8 cellular contexts compared by ENCODE assay signal in the genomic region with DNA sequence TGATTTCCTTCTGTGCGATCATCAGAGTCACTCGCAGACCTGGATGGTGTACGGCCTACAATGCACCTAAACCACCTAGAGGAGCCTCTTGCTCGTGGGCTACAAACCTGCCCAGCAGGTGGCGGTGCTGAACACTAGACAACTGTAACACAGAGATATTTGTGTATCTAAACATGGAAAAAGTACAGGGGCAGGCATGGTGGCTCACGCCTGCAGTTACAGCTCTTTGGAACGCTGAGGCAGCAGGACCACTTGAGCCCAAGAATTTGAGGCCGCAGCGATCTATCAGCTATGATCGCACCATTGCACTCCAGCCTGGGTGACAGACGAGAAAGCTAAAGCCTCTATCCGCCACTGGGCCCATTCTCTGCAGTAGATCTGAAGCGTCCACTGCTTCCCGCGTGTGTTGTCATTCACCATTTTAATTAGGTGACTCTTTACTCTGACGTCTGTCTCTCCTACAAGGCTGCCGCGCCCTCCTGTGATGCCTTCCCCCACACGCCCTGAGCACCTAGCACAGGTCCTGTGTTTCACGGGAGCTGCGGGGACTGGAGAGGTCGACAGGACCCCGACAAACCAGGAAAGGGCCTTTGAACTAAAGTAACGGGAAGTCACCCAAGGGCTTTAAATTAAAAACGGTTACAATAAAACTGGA. TPM values are rescaled to one million over a fixed set of nuclear protein-coding genes. Genes with fewer than 3 reads are reported as not detected.
DNase-seq lines count a peak whose midpoint lies in the region; ATAC-seq and TF ChIP-seq lines count a peak whose summit lies in the region.

No MANE protein-coding gene starts in this region.

- H2AFZ ChIP-seq in Loucy (ENCODE audit: low read length): peak overlapping the region; percentile 78

- DNase-seq in Daoy (ENCODE audit: low read depth): peak; percentile 65
- DNase-seq in astrocyte of the spinal cord (ENCODE audit: low read depth, low spot score): peak; percentile 72
- peak; percentile 82 for DNase-seq in stimulated activated CD4-positive, alpha-beta T cell treated with anti-CD3 and anti-CD28 coated beads, Interleukin-12 subunit alpha, Interleukin-12 subunit beta, amount 100 ng/mL, for 4 hours
- DNase-seq in inferior parietal cortex (ENCODE audit: extremely low spot score): no peak

- H3K27ac Mint-ChIP-seq in T-helper 1 cell treated with Interleukin-12 subunit alpha and Interleukin-12 subunit beta and Interleukin-4 antibody, amounts not matched to agents 30 μg/mL and 1 μg/mL, for 36 hours: peak overlapping the region; percentile 99

- H3K4me3 ChIP-seq in Loucy (ENCODE audit: low read length, poor library complexity, severe bottlenecking): peak overlapping the region; percentile 96
- peak overlapping the region; percentile 93 for H3K4me3 ChIP-seq in astrocyte of the spinal cord (ENCODE audit: low read depth, low read length)
- peak overlapping the region; percentile 95 for H3K4me3 ChIP-seq in iPS-20b (ENCODE audit: low read length)

- H3K9ac ChIP-seq in Loucy (ENCODE audit: low read depth, low read length, poor library complexity, severe bottlenecking) (peak overlapping the region; percentile 82), iPS-20b (ENCODE audit: low read depth, low read length) (peak overlapping the region; percentile 90)

- peak overlapping the region; percentile 97 for H3K4me3 Mint-ChIP-seq in T-helper 1 cell treated with Interleukin-12 subunit alpha and Interleukin-12 subunit beta and Interleukin-4 antibody, amounts not matched to agents 30 μg/mL and 1 μg/mL, for 36 hours

- no peaks in the 10 kb centered on the region for H3K27me3 ChIP-seq in Loucy (ENCODE audit: insufficient read depth, low read length, poor library complexity, severe bottlenecking)
- no peaks in the 10 kb centered on the region for H3K27me3 ChIP-seq in iPS-20b (ENCODE audit: insufficient read depth, low read length)

- peak; percentile 39 for ATAC-seq in GM21737 (IDR thresholded peaks at IDR 0.05; ENCODE audit: unreplicated experiment)

- no peaks in the 10 kb centered on the region for H3K9me2 ChIP-seq in Loucy (replicated peaks; ENCODE audit: low read depth, low read length)

- H3K4me1 ChIP-seq in Loucy (ENCODE audit: insufficient read depth, low read length, poor library complexity, severe bottlenecking) (peaks cover 17% of the 10 kb centered on the region), iPS-20b (ENCODE audit: insufficient read depth, low read length) (peaks cover 3% of the 10 kb centered on the region; the same call in 1 of the 2 replicates)

- in situ Hi-C loops in astrocyte of the spinal cord (cut with HindIII; ENCODE audit: low sequenced_read_pairs): no loop called here

- peaks cover 20% of the 10 kb centered on the region for H3K4me1 Mint-ChIP-seq in T-helper 1 cell treated with Interleukin-12 subunit alpha and Interleukin-12 subunit beta and Interleukin-4 antibody, amounts not matched to agents 30 μg/mL and 1 μg/mL, for 36 hours (ENCODE audit: low read depth)

- no peaks in the 10 kb centered on the region; the same call in 1 of the 2 replicates for H3F3A ChIP-seq in Loucy (ENCODE audit: low read depth)

- H4K20me1 ChIP-seq in Loucy (ENCODE audit: insufficient read depth, low read length, poor library complexity, severe bottlenecking): peaks cover 11% of the 10 kb centered on the region

- TF ChIP-seq CTCF in Loucy (conservative IDR thresholded peaks at IDR 0.05; ENCODE audit: low read length) (peak; percentile 80), astrocyte of the spinal cord (IDR thresholded peaks at IDR 0.05; ENCODE audit: low read depth, low read length) (peak; percentile 83)

- H3K4me2 ChIP-seq in Loucy (ENCODE audit: low read depth, low read length, poor library complexity, severe bottlenecking): peak overlapping the region; percentile 91

- H3K9me3 ChIP-seq in Loucy (ENCODE audit: insufficient read depth, low read depth, low read length): no peaks in the 10 kb centered on the region
- no peaks in the 10 kb centered on the region for H3K9me3 ChIP-seq in iPS-20b (ENCODE audit: insufficient read depth, low read depth, low read length)

- peaks cover 12% of the 10 kb centered on the region for H3K36me3 Mint-ChIP-seq in T-helper 1 cell treated with Interleukin-12 subunit alpha and Interleukin-12 subunit beta and Interleukin-4 antibody, amounts not matched to agents 30 μg/mL and 1 μg/mL, for 36 hours (ENCODE audit: low read depth)

- no peaks in the 10 kb centered on the region for H3K27me3 Mint-ChIP-seq in T-helper 1 cell treated with Interleukin-12 subunit alpha and Interleukin-12 subunit beta and Interleukin-4 antibody, amounts not matched to agents 30 μg/mL and 1 μg/mL, for 36 hours (ENCODE audit: low read depth)

- no peak overlapping the region for H3K27ac ChIP-seq in iPS-20b (ENCODE audit: low read length)

- H3K36me3 ChIP-seq in Loucy (ENCODE audit: insufficient read depth, low read length) (no peaks in the 10 kb centered on the region), iPS-20b (ENCODE audit: insufficient read depth, low read depth, low read length) (peaks cover 35% of the 10 kb centered on the region)

- H3K79me2 ChIP-seq in Loucy (ENCODE audit: insufficient read depth, low read length): peaks cover 54% of the 10 kb centered on the region

- no peaks in the 10 kb centered on the region for H3K9me3 Mint-ChIP-seq in T-helper 1 cell treated with Interleukin-12 subunit alpha and Interleukin-12 subunit beta and Interleukin-4 antibody, amounts not matched to agents 30 μg/mL and 1 μg/mL, for 36 hours

RNA-seq across cellular contexts. Expression of a gene that starts 0.8 kb away (rescaled TPM):
- total RNA-seq in Daoy (2014; rRNA removed; shearing (Covaris generic)): 19.8 and 21.6 TPM in 2 replicates

RNA-seq across cellular contexts. Expression of a gene that starts 0.8 kb away (rescaled TPM):
- total RNA-seq in Daoy (2014; rRNA removed; shearing (Covaris generic)): 29.8 and 40.9 TPM in 2 replicates

RNA-seq across cellular contexts. Expression of a gene that starts 28.8 kb away (rescaled TPM):
- total RNA-seq in Daoy (2014; rRNA removed; shearing (Covaris generic)): not detected in 2 replicates

RNA-seq across cellular contexts. Expression of a gene that starts 31.2 kb away (rescaled TPM):
- 2.9 and 6.2 TPM in 2 replicates for total RNA-seq in Daoy (2014; rRNA removed; shearing (Covaris generic))

RNA-seq across cellular contexts. Expression of a gene that starts 39.3 kb away (rescaled TPM):
- not detected in 2 replicates for total RNA-seq in Daoy (2014; rRNA removed; shearing (Covaris generic))
